22 cellular contexts compared by ENCODE assay signal in genomic region chr9:136499071-136499934, GRCh38. TPM values are rescaled to one million over a fixed set of nuclear protein-coding genes. Genes with fewer than 3 reads are reported as not detected.
DNase-seq lines count a peak whose midpoint lies in the region; FAIRE-seq and TF ChIP-seq lines count a peak whose summit lies in the region.
"Had no signal": no experiment of that assay in that cellular context is flagged by ENCODE, and none has a peak within 500 bp of the region (broad histone marks: within the 10 kb centered on the region; RNA-seq: fewer than 3 reads in every experiment).

No MANE protein-coding gene starts in this region.

- H3K36me3 Mint-ChIP-seq in endothelial cell (ENCODE audit: low read depth, unreplicated experiment) (peaks cover 29% of the 10 kb centered on the region), mesothelial cell of epicardium (peaks cover 13% of the 10 kb centered on the region)
- H3K36me3 Mint-ChIP-seq: IgD-negative memory B cell had no signal

- no peaks in the 10 kb centered on the region for H3K9me3 ChIP-seq in ovary

- no peak for TF ChIP-seq POLR2A in ovary (IDR thresholded peaks at IDR 0.05)

- H3K4me3 Mint-ChIP-seq in endothelial cell (ENCODE audit: unreplicated experiment): peak overlapping the region; percentile 62
- no peak overlapping the region for H3K4me3 Mint-ChIP-seq in mesothelial cell of epicardium
- H3K4me3 Mint-ChIP-seq: CD4-positive, alpha-beta memory T cell; IgD-negative memory B cell had no signal

- WGBS in ovary, 3 donors: 88 to 92% (median 91%) methylated on average over 46 of the region's 46 CpGs

- H3K9me3 Mint-ChIP-seq in endothelial cell (ENCODE audit: unreplicated experiment): no peaks in the 10 kb centered on the region
- H3K9me3 Mint-ChIP-seq in mesothelial cell of epicardium: no peaks in the 10 kb centered on the region
- H3K9me3 Mint-ChIP-seq: CD4-positive, alpha-beta memory T cell; IgD-negative memory B cell had no signal

- H3K27me3 ChIP-seq in bronchial epithelial cell (ENCODE audit: control insufficient read depth, insufficient read depth, low read length) (no peaks in the 10 kb centered on the region), ovary (no peaks in the 10 kb centered on the region)

- POLR2A ChIA-PET in RWPE1 (lab: Yijun Ruan, JAX; ENCODE audit: low non-redundant PET): no interaction called here

- peak overlapping the region; percentile 38 for H3K27ac ChIP-seq in RWPE1
- peak overlapping the region; percentile 42 for H3K27ac ChIP-seq in substantia nigra (ENCODE audit: low read depth, low read length, poor library complexity, severe bottlenecking)
- no peak overlapping the region for H3K27ac ChIP-seq in ovary
- H3K27ac ChIP-seq: SK-N-MC had no signal

- intact Hi-C loops in ovary (cut with DNase I): no loop called here

- DNase-seq in RWPE1 (ENCODE audit: low spot score) (no peak), bronchial epithelial cell (ENCODE audit: low read depth) (no peak), endothelial cell (ENCODE audit: low spot score) (no peak), substantia nigra (lab: John Stamatoyannopoulos, UW) (peak in 3 of 49 donors; percentile 19 to 75 (median 51)), iPS-NIHi7 (ENCODE audit: extremely low spot score) (no peak), mesothelial cell of epicardium (ENCODE audit: low spot score in 2 of 2, unreplicated experiment in 2 of 2) (no peak), ovary (no peak)
- DNase-seq: CD4-positive, alpha-beta memory T cell; COR-L47; DMS79; EL; GF-D8; GOT3; NCI-H1092; NCI-H1417 treated with DMSO at 0.1 percent for 48 hours; NCI-H2081; NCI-H2227 treated with DMSO at 0.1 percent for 48 hours; NCI-H526 treated with DMSO at 0.1 percent for 48 hours; SHP77 treated with DMSO at 0.1 percent for 48 hours had no signal

- no peak for TF ChIP-seq CTCF in RWPE1 (conservative IDR thresholded peaks at IDR 0.05; ENCODE audit: low read depth)
- no peak for TF ChIP-seq CTCF in bronchial epithelial cell (IDR thresholded peaks at IDR 0.05; ENCODE audit: insufficient read depth, low read length, severe bottlenecking)
- TF ChIP-seq CTCF in endothelial cell (IDR thresholded peaks at IDR 0.05; ENCODE audit: unreplicated experiment): no peak
- TF ChIP-seq CTCF in mesothelial cell of epicardium (IDR thresholded peaks at IDR 0.05; ENCODE audit: unreplicated experiment): no peak
- TF ChIP-seq CTCF in ovary (IDR thresholded peaks at IDR 0.05): no peak

- H3K27ac Mint-ChIP-seq in endothelial cell (ENCODE audit: unreplicated experiment) (peak overlapping the region; percentile 64), mesothelial cell of epicardium (no peak overlapping the region)
- H3K27ac Mint-ChIP-seq: CD4-positive, alpha-beta memory T cell; IgD-negative memory B cell had no signal

- H3K4me1 ChIP-seq in ovary (ENCODE audit: insufficient read depth): no peaks in the 10 kb centered on the region

- H3K27me3 Mint-ChIP-seq in endothelial cell (ENCODE audit: unreplicated experiment) (peaks cover 27% of the 10 kb centered on the region), mesothelial cell of epicardium (ENCODE audit: low read depth) (no peaks in the 10 kb centered on the region)
- H3K27me3 Mint-ChIP-seq: CD4-positive, alpha-beta memory T cell; IgD-negative memory B cell had no signal

- TF ChIP-seq EP300 in ovary (IDR thresholded peaks at IDR 0.05): no peak

- peak; percentile 36 for FAIRE-seq in bronchial epithelial cell (lab: Jason Lieb, UNC)
- FAIRE-seq: GM12891 had no signal

- H3K4me3 ChIP-seq in bronchial epithelial cell (ENCODE audit: low read depth, low read length): no peak overlapping the region
- no peak overlapping the region for H3K4me3 ChIP-seq in ovary
- H3K4me3 ChIP-seq: SK-N-MC had no signal

- H3K36me3 ChIP-seq in bronchial epithelial cell (ENCODE audit: control insufficient read depth, insufficient read depth, low read length) (peaks cover 62% of the 10 kb centered on the region), ovary (no peaks in the 10 kb centered on the region)

- CTCF ChIA-PET in RWPE1 (lab: Yijun Ruan, JAX): interaction anchor here (0.8 to 2.2 kb wide), 4 partner anchors 9 to 15 kb away, joined by 3 to 7 read pairs (median 4); no protein-coding TSS in a partner anchor

- H3K4me1 Mint-ChIP-seq in endothelial cell (ENCODE audit: unreplicated experiment): peaks cover 4% of the 10 kb centered on the region
- no peaks in the 10 kb centered on the region for H3K4me1 Mint-ChIP-seq in mesothelial cell of epicardium
- H3K4me1 Mint-ChIP-seq: CD4-positive, alpha-beta memory T cell; IgD-negative memory B cell had no signal

RNA-seq across cellular contexts. Expression of gene SEC16A, which starts 16.5 kb away (rescaled TPM):
- total RNA-seq in bronchial epithelial cell: 13.7 and 20.5 TPM in 2 replicates
- total RNA-seq in endothelial cell (ENCODE audit: unreplicated experiment): 79.5 TPM
- 89.9 to 92.2 TPM (median 90.2 TPM) in 3 replicates for total RNA-seq in mesothelial cell of epicardium
- total RNA-seq in ovary: 10 to 100 TPM; 30.0 to 61.4 (median 50.2) TPM
- 10 to 100 TPM; 27.6 to 37.2 TPM for polyA plus RNA-seq in ovary

RNA-seq across cellular contexts. Expression of gene NOTCH1, which starts 46.5 kb away (rescaled TPM):
- total RNA-seq in bronchial epithelial cell (70.0 and 90.4 TPM in 2 replicates), endothelial cell (ENCODE audit: unreplicated experiment) (312 TPM), mesothelial cell of epicardium (104 to 107 TPM (median 104 TPM) in 3 replicates), ovary (10 to 100 TPM in 6 of 7 donors, 1 to 10 TPM in 1; 7.3 to 30.9 (median 17.4) TPM)
- 1 to 10 TPM; 2.5 to 7.8 TPM for polyA plus RNA-seq in ovary

RNA-seq across cellular contexts. Expression of gene INPP5E, which starts 59.7 kb away (rescaled TPM):
- 2.4 and 3.1 TPM in 2 replicates for total RNA-seq in bronchial epithelial cell
- 23.6 TPM for total RNA-seq in endothelial cell (ENCODE audit: unreplicated experiment)
- total RNA-seq in mesothelial cell of epicardium: 22.1 to 24.6 TPM (median 23.3 TPM) in 3 replicates
- 10 to 100 TPM; 11.0 to 18.5 (median 15.4) TPM for total RNA-seq in ovary
- 1 to 10 TPM; 3.4 to 9.7 TPM for polyA plus RNA-seq in ovary

Comparison
In these comparisons a context has a peak if more than half of its experiments do, and no peak if none do; other contexts are left out.
1. H3K27ac ChIP-seq: peak in RWPE1 (single experiment) and substantia nigra (single experiment); none in ovary (0 of 2).